8 cellular contexts compared by ENCODE assay signal in genomic region chr14:21525571-21525970, GRCh38. TPM values are rescaled to one million over a fixed set of nuclear protein-coding genes. Genes with fewer than 3 reads are reported as not detected.
A peak's percentile ranks its signal among the peaks of the same experiment; 100 is the strongest.
DNase-seq lines count a peak whose midpoint lies in the region; ATAC-seq, FAIRE-seq and TF ChIP-seq lines count a peak whose summit lies in the region.

No MANE protein-coding gene starts in this region.

- TF ChIP-seq CTCF in GM12865 (IDR thresholded peaks at IDR 0.05; ENCODE audit: insufficient read depth, low read depth, low read length, missing control alignments) (no peak), Peyer's patch (IDR thresholded peaks at IDR 0.05) (no peak), esophagus muscularis mucosa (IDR thresholded peaks at IDR 0.05) (no peak), neutrophil (IDR thresholded peaks at IDR 0.05) (no peak)

- no peak for TF ChIP-seq EP300 in esophagus muscularis mucosa (IDR thresholded peaks at IDR 0.05)

- H3K27me3 ChIP-seq in Peyer's patch (no peaks in the 10 kb centered on the region), esophagus muscularis mucosa (no peaks in the 10 kb centered on the region), neutrophil (peaks cover 63% of the 10 kb centered on the region)

- TF ChIP-seq POLR2A in Peyer's patch (IDR thresholded peaks at IDR 0.05) (no peak), esophagus muscularis mucosa (IDR thresholded peaks at IDR 0.05; ENCODE audit: low read depth) (no peak)

- H3K4me3 ChIP-seq in GM12865 (ENCODE audit: low read depth, low read length): peak overlapping the region; percentile 58
- H3K4me3 ChIP-seq in Peyer's patch: peak overlapping the region; percentile 57 to 72 (median 66)
- peak overlapping the region; percentile 81 to 95 (median 85) for H3K4me3 ChIP-seq in esophagus muscularis mucosa
- peak overlapping the region; percentile 47 to 64 for H3K4me3 ChIP-seq in neutrophil (ENCODE audit: low read depth in 1 of 2, low read length in 1 of 2)

- peaks cover 0 to 10% (median 0%) of the 10 kb centered on the region in 4 donors for H3K4me1 ChIP-seq in Peyer's patch
- H3K4me1 ChIP-seq in esophagus muscularis mucosa: peaks cover 7 to 22% (median 21%) of the 10 kb centered on the region in 4 donors
- H3K4me1 ChIP-seq in neutrophil (ENCODE audit: control insufficient read depth in 1 of 2, insufficient read depth in 1 of 2, low read depth in 1 of 2, low read length in 1 of 2): peaks cover 33 to 37% of the 10 kb centered on the region in 2 experiments

- H3K9me3 ChIP-seq in Peyer's patch (no peaks in the 10 kb centered on the region), esophagus muscularis mucosa (no peaks in the 10 kb centered on the region), neutrophil (no peaks in the 10 kb centered on the region)

- ATAC-seq in GM18511 (IDR thresholded peaks at IDR 0.05; ENCODE audit: unreplicated experiment): no peak
- ATAC-seq in HG03457 (IDR thresholded peaks at IDR 0.05; ENCODE audit: unreplicated experiment): no peak

- 38% methylated on average over 9 of the region's 12 CpGs for WGBS in esophagus muscularis mucosa

- no peaks in the 10 kb centered on the region for H3K36me3 ChIP-seq in Peyer's patch
- peaks cover 0 to 26% (median 8%) of the 10 kb centered on the region in 4 donors for H3K36me3 ChIP-seq in esophagus muscularis mucosa
- H3K36me3 ChIP-seq in neutrophil: no peaks in the 10 kb centered on the region

- H3K27ac ChIP-seq in Peyer's patch (peak overlapping the region; percentile 27 to 86 (median 62)), esophagus muscularis mucosa (replicated peaks in 1 of 4) (peak overlapping the region; percentile 83 to 84 (median 84)), neutrophil (no peak overlapping the region)

- no peak for DNase-seq in GM12865 (ENCODE audit: low read depth)
- no peak for DNase-seq in Peyer's patch
- DNase-seq in esophagus muscularis mucosa (ENCODE audit: extremely low spot score): no peak
- DNase-seq in globus pallidus (ENCODE audit: low spot score): no peak
- DNase-seq in RCC 7860 (ENCODE audit: low spot score): no peak

- FAIRE-seq in RCC 7860 (lab: Jason Lieb, UNC): no peak

- intact Hi-C loops in esophagus muscularis mucosa (cut with DNase I): no loop called here

RNA-seq across cellular contexts. Expression of gene SALL2, which starts 0.6 kb away (rescaled TPM):
- 1 to 10 TPM; 1.4 to 5.0 (median 4.0) TPM for total RNA-seq in Peyer's patch
- 10 to 100 TPM in 3 of 4 donors, 1 to 10 TPM in 1; 8.3 to 21.6 (median 15.2) TPM for total RNA-seq in esophagus muscularis mucosa

RNA-seq across cellular contexts. Expression of gene METTL3, which starts 14.4 kb away (rescaled TPM):
- total RNA-seq in Peyer's patch (100 to 1,000 TPM in 1 of 4 donors, 10 to 100 TPM in 3; 32.9 to 130 (median 44.3) TPM), esophagus muscularis mucosa (10 to 100 TPM; 40.6 to 64.4 (median 48.0) TPM)

RNA-seq across cellular contexts. Expression of gene TOX4, which starts 48.6 kb away (rescaled TPM):
- 10 to 100 TPM; 31.4 to 74.5 (median 61.7) TPM for total RNA-seq in Peyer's patch
- 10 to 100 TPM; 42.6 to 81.2 (median 49.1) TPM for total RNA-seq in esophagus muscularis mucosa

RNA-seq across cellular contexts. Expression of gene RAB2B, which starts 48.8 kb away (rescaled TPM):
- 10 to 100 TPM in 3 of 4 donors, 1 to 10 TPM in 1; 7.4 to 22.4 (median 20.8) TPM for total RNA-seq in Peyer's patch
- 10 to 100 TPM; 26.2 to 41.0 (median 28.3) TPM for total RNA-seq in esophagus muscularis mucosa

RNA-seq across cellular contexts. Expression of gene OR10G3, which starts 54.3 kb away (rescaled TPM):
- total RNA-seq in Peyer's patch (not detected), esophagus muscularis mucosa (not detected)
